16 cellular contexts compared by ENCODE assay signal in genomic region chr1:19639999-19640362, GRCh38. TPM values are rescaled to one million over a fixed set of nuclear protein-coding genes. Genes with fewer than 3 reads are reported as not detected.
DNase-seq lines count a peak whose midpoint lies in the region; ATAC-seq and TF ChIP-seq lines count a peak whose summit lies in the region.
"Had no signal": no experiment of that assay in that cellular context is flagged by ENCODE, and none has a peak within 500 bp of the region (broad histone marks: within the 10 kb centered on the region; RNA-seq: fewer than 3 reads in every experiment).

No MANE protein-coding gene starts in this region.

- H3K36me3 ChIP-seq in RWPE2 (ENCODE audit: low read depth) = no peaks in the 10 kb centered on the region
- no peaks in the 10 kb centered on the region for H3K36me3 ChIP-seq in gastrocnemius medialis
- H3K36me3 ChIP-seq: right atrium auricular region, SJSA1 had no signal

- DNase-seq in HPDE6-E6E7 (ENCODE audit: extremely low spot score) (peak; percentile 67), RWPE2 (ENCODE audit: low spot score) (no peak), foreskin keratinocyte (peak; percentile 69 to 74), gastrocnemius medialis (peak; percentile 49 to 59), HEK293T (ENCODE audit: extremely low spot score) (no peak)
- no peak for DNase-seq in activated effector memory CD4-positive, alpha-beta T cell treated with Interleukin-2 at 50 U/mL for 16 hours
- DNase-seq in stimulated activated naive CD8-positive, alpha-beta T cell treated with anti-CD3 and anti-CD28 coated beads, Interleukin-15, amount 100 ng/mL, for 72 hours = no peak
- DNase-seq: CD4-positive, CD25-positive, alpha-beta regulatory T cell; GF-D8; naive thymus-derived CD8-positive, alpha-beta T cell; NCI-H1417 treated with DMSO at 0.1 percent for 48 hours had no signal

- CTCF ChIA-PET in HEK293T (lab: Yijun Ruan, JAX) = interaction anchor here (0.6 to 0.9 kb wide), 4 partner anchors 11 to 657 kb away, joined by 3 read pairs; partner anchors contain the start of gene EMC1

- H3K4me3 Mint-ChIP-seq in stimulated activated naive CD8-positive, alpha-beta T cell treated with anti-CD3 and anti-CD28 coated beads, Interleukin-15, amount 100 ng/mL, for 72 hours = no peak overlapping the region
- H3K4me3 Mint-ChIP-seq: activated naive CD8-positive, alpha-beta T cell; naive thymus-derived CD8-positive, alpha-beta T cell had no signal

- H3K9me3 ChIP-seq in RWPE2 (ENCODE audit: severe bottlenecking) (no peaks in the 10 kb centered on the region), gastrocnemius medialis (no peaks in the 10 kb centered on the region)
- H3K9me3 ChIP-seq: right atrium auricular region, SJSA1 had no signal

- H3K27me3 ChIP-seq in RWPE2 (ENCODE audit: insufficient read depth, poor library complexity, severe bottlenecking) (no peaks in the 10 kb centered on the region), foreskin keratinocyte (no peaks in the 10 kb centered on the region), gastrocnemius medialis (peaks cover 8 to 12% (median 12%) of the 10 kb centered on the region in 3 donors)
- H3K27me3 ChIP-seq: right atrium auricular region had no signal

- peaks cover 13% of the 10 kb centered on the region for H3K27me3 Mint-ChIP-seq in stimulated activated naive CD8-positive, alpha-beta T cell treated with anti-CD3 and anti-CD28 coated beads, Interleukin-15, amount 100 ng/mL, for 72 hours

- no peak for TF ChIP-seq CTCF in RWPE2 (IDR thresholded peaks at IDR 0.05; ENCODE audit: poor library complexity, severe bottlenecking)
- TF ChIP-seq CTCF in foreskin keratinocyte (conservative IDR thresholded peaks at IDR 0.05) = no peak
- TF ChIP-seq CTCF in gastrocnemius medialis (IDR thresholded peaks at IDR 0.05 in 4 of 5, conservative IDR thresholded peaks at IDR 0.05 in 1 of 5) = no peak

- peaks cover 23% of the 10 kb centered on the region for H3K4me1 ChIP-seq in RWPE2 (ENCODE audit: insufficient read depth, poor library complexity, severe bottlenecking)
- H3K4me1 ChIP-seq in foreskin keratinocyte = no peaks in the 10 kb centered on the region
- H3K4me1 ChIP-seq in gastrocnemius medialis = peaks cover 9 to 10% of the 10 kb centered on the region in 2 donors

- H3K27ac ChIP-seq in RWPE2 (ENCODE audit: poor library complexity, severe bottlenecking) (peak overlapping the region; percentile 65), foreskin keratinocyte (no peak overlapping the region), gastrocnemius medialis (peak overlapping the region in 1 of 4 donors; percentile 54)
- H3K27ac ChIP-seq: right atrium auricular region, SJSA1 had no signal

- H3K27ac Mint-ChIP-seq in stimulated activated naive CD8-positive, alpha-beta T cell treated with anti-CD3 and anti-CD28 coated beads, Interleukin-15, amount 100 ng/mL, for 72 hours = no peak overlapping the region
- H3K27ac Mint-ChIP-seq: activated naive CD8-positive, alpha-beta T cell; CD4-positive, CD25-positive, alpha-beta regulatory T cell; naive thymus-derived CD8-positive, alpha-beta T cell had no signal

- H3K4me1 Mint-ChIP-seq in stimulated activated naive CD8-positive, alpha-beta T cell treated with anti-CD3 and anti-CD28 coated beads, Interleukin-15, amount 100 ng/mL, for 72 hours = peaks cover 11% of the 10 kb centered on the region

- ATAC-seq in RWPE2 (ENCODE audit: low read depth) (peak; percentile 40), foreskin keratinocyte (peak; percentile 6), gastrocnemius medialis (peak; percentile 78 to 83), GM21786 (IDR thresholded peaks at IDR 0.05; ENCODE audit: unreplicated experiment) (no peak)
- no peak for ATAC-seq in stimulated activated naive CD8-positive, alpha-beta T cell treated with anti-CD3 and anti-CD28 coated beads, Interleukin-15, amount 100 ng/mL, for 72 hours
- ATAC-seq: naive thymus-derived CD8-positive, alpha-beta T cell had no signal

- H3K4me3 ChIP-seq in RWPE2 (ENCODE audit: severe bottlenecking) (no peak overlapping the region), gastrocnemius medialis (no peak overlapping the region)
- H3K4me3 ChIP-seq: right atrium auricular region, SJSA1 had no signal

- in situ Hi-C loops in gastrocnemius medialis (cut with MboI; ENCODE audit: low sequenced_read_pairs in 4 of 4) = no loop called here

- POLR2A ChIA-PET in HEK293T (lab: Yijun Ruan, JAX) = no interaction called here

- no peaks in the 10 kb centered on the region for H3K9me3 Mint-ChIP-seq in stimulated activated naive CD8-positive, alpha-beta T cell treated with anti-CD3 and anti-CD28 coated beads, Interleukin-15, amount 100 ng/mL, for 72 hours
- H3K9me3 Mint-ChIP-seq: CD4-positive, CD25-positive, alpha-beta regulatory T cell; naive thymus-derived CD8-positive, alpha-beta T cell had no signal

- intact Hi-C loops in gastrocnemius medialis (cut with DNase I; ENCODE audit: low total_unique reads) = no loop called here

- no peak for TF ChIP-seq POLR2A in gastrocnemius medialis (IDR thresholded peaks at IDR 0.05)

TF ChIP-seq in HEK293T, 16 proteins besides CTCF, POLR2A, EP300 and RAD21:
- TF ChIP-seq BHLHE40 (IDR thresholded peaks at IDR 0.05; ENCODE audit: borderline replicate concordance) (no peak), CTBP1 (IDR thresholded peaks at IDR 0.05; ENCODE audit: borderline replicate concordance) (no peak), SP1 (IDR thresholded peaks at IDR 0.05) (no peak), FOXM1 (IDR thresholded peaks at IDR 0.05; ENCODE audit: borderline replicate concordance) (no peak), ZNF384 (IDR thresholded peaks at IDR 0.05) (no peak), HDGF (IDR thresholded peaks at IDR 0.05; ENCODE audit: borderline replicate concordance) (no peak), FOXA1 (IDR thresholded peaks at IDR 0.05) (no peak), L3MBTL2 (conservative IDR thresholded peaks at IDR 0.05) (no peak), FOXK2 (IDR thresholded peaks at IDR 0.05) (no peak), SUZ12 (IDR thresholded peaks at IDR 0.05) (no peak), ELF4 (IDR thresholded peaks at IDR 0.05) (no peak), NFRKB (IDR thresholded peaks at IDR 0.05) (no peak), PKNOX1 (IDR thresholded peaks at IDR 0.05) (no peak), ARNT (IDR thresholded peaks at IDR 0.05) (no peak), TARDBP (IDR thresholded peaks at IDR 0.05) (no peak), LEF1 (IDR thresholded peaks at IDR 0.05; ENCODE audit: borderline replicate concordance) (no peak)

RNA-seq across cellular contexts. Expression of gene NBL1, which starts 4.1 kb away (rescaled TPM):
- total RNA-seq in foreskin keratinocyte = 93.4 and 105 TPM in 2 replicates
- 119 and 130 TPM in 2 replicates for polyA plus RNA-seq in foreskin keratinocyte
- 10 to 100 TPM in 3 of 4 donors, 1 to 10 TPM in 1; 7.9 to 20.3 (median 16.3) TPM for total RNA-seq in gastrocnemius medialis

RNA-seq across cellular contexts. Expression of gene HTR6, which starts 24.7 kb away (rescaled TPM):
- total RNA-seq in foreskin keratinocyte = not detected in 2 replicates
- not detected in 2 replicates for polyA plus RNA-seq in foreskin keratinocyte
- not detected for total RNA-seq in gastrocnemius medialis
- total RNA-seq: CD4-positive, CD25-positive, alpha-beta regulatory T cell; HT1080; naive thymus-derived CD8-positive, alpha-beta T cell; right atrium auricular region; SJSA1 had no signal

Comparison
In these comparisons a context has a peak if more than half of its experiments do, and no peak if none do; other contexts are left out.
1. DNase-seq: peak in HPDE6-E6E7 (single experiment), foreskin keratinocyte (2 of 2) and gastrocnemius medialis (2 of 2); none in RWPE2 (single experiment), activated effector memory CD4-positive, alpha-beta T cell treated with Interleukin-2 at 50 U/mL for 16 hours (single experiment), HEK293T (single experiment) and stimulated activated naive CD8-positive, alpha-beta T cell treated with anti-CD3 and anti-CD28 coated beads, Interleukin-15, amount 100 ng/mL, for 72 hours (0 of 2).
2. ATAC-seq: peak in RWPE2 (single experiment), foreskin keratinocyte (single experiment) and gastrocnemius medialis (2 of 2); none in GM21786 (single experiment) and stimulated activated naive CD8-positive, alpha-beta T cell treated with anti-CD3 and anti-CD28 coated beads, Interleukin-15, amount 100 ng/mL, for 72 hours (single experiment).